In the genomic region with DNA sequence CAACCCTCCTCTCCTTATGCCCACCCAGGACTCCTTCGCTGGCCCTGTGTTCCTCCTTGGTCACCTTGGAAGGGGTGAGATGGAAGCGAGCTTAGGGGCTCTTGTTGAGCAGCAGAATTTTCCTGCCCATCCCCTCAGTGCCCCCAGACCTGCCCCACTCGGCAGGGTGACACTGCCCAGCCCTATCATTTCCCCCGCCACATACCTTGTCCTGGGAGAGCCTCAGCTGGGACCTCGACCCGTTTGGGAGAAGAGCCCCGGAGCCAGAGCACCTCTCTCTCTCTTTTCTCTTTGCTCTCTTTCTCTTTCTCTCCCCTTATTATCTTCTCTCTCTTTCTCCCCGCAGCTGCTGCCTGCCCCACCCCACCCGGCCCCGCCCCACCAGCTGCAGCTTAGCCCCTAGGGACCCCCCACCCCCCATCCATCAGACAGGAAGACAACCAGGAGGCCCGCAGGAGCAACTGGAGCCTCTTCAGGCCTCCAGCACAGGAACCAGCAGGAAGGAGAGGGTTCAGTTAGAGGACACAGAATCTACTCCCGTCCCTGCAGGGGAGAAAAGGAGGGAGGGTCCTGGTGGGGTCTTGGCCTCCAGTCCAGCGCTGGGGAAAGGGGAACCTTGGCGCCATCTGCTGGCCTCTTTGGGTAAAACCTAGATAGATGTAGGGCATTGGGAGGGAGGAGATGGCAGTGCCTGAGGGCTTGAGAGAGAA, we compare ENCODE assay signal across 8 cellular contexts. TPM values are rescaled to one million over a fixed set of nuclear protein-coding genes. Genes with fewer than 3 reads are reported as not detected.
DNase-seq lines count a peak whose midpoint lies in the region; ATAC-seq and TF ChIP-seq lines count a peak whose summit lies in the region.

No MANE protein-coding gene starts in this region.

- POLR2A ChIA-PET in CD4-positive, alpha-beta memory T cell (lab: Charles Lee; ENCODE audit: partially characterized antibody), result no interaction called here

- H3K27ac ChIP-seq in CD4-positive, alpha-beta memory T cell (ENCODE audit: low read depth, low read length), result no peak overlapping the region
- H3K27ac ChIP-seq in esophagus squamous epithelium, result no peak overlapping the region

- peaks cover 10% of the 10 kb centered on the region for H3K4me1 ChIP-seq in CD4-positive, alpha-beta memory T cell (ENCODE audit: insufficient read depth, low read length)
- H3K4me1 ChIP-seq in NT2/D1 (ENCODE audit: insufficient read depth, insufficient read length) (peaks cover 27% of the 10 kb centered on the region), esophagus squamous epithelium (peaks cover 10 to 33% (median 13%) of the 10 kb centered on the region in 3 donors)

- H3K4me1 Mint-ChIP-seq in CD4-positive, alpha-beta memory T cell, result peaks cover 10 to 30% (median 17%) of the 10 kb centered on the region in 4 donors
- peaks cover 11 to 21% of the 10 kb centered on the region in 2 donors for H3K4me1 Mint-ChIP-seq in natural killer cell treated with Interleukin-12 subunit alpha and Interleukin-12 subunit beta and Interleukin-15 and Interleukin-18, amount 100 ng/mL, for 72 hours (ENCODE audit: low read depth in 2 of 2)

- H3K27ac Mint-ChIP-seq in CD4-positive, alpha-beta memory T cell, result no peak overlapping the region
- no peak overlapping the region for H3K27ac Mint-ChIP-seq in natural killer cell treated with Interleukin-12 subunit alpha and Interleukin-12 subunit beta and Interleukin-15 and Interleukin-18, amount 100 ng/mL, for 72 hours

- intact Hi-C loops in CD4-positive, alpha-beta memory T cell (cut with micrococcal nuclease), result loop anchor here (2.0 to 5.0 kb wide), 2 partner anchors 100 to 472 kb away; no protein-coding TSS in a partner anchor
- intact Hi-C loops in esophagus squamous epithelium (cut with DNase I), result loop anchor here (10.0 kb wide), 1 partner anchor 158 kb away; no protein-coding TSS in a partner anchor

- CTCF ChIA-PET in CD4-positive, alpha-beta memory T cell (lab: Charles Lee; ENCODE audit: partially characterized antibody), result interaction anchor here (0.5 to 4.7 kb wide), 14 partner anchors 9 to 163 kb away, joined by 3 to 41 read pairs (median 4); no protein-coding TSS in a partner anchor

- H3K27me3 ChIP-seq in CD4-positive, alpha-beta memory T cell (ENCODE audit: insufficient read depth, low read length), result peaks cover 12% of the 10 kb centered on the region
- H3K27me3 ChIP-seq in NT2/D1 (ENCODE audit: insufficient read depth, insufficient read length) (peaks cover 32% of the 10 kb centered on the region), esophagus squamous epithelium (peaks cover 0 to 65% (median 4%) of the 10 kb centered on the region in 4 donors)

- TF ChIP-seq POLR2A in esophagus squamous epithelium (IDR thresholded peaks at IDR 0.05), result no peak

- DNase-seq in CD4-positive, alpha-beta memory T cell, result peak; percentile 38 to 57 (median 51)
- DNase-seq in HT1080 (ENCODE audit: low read depth) (peak; percentile 50), NT2/D1 (ENCODE audit: low read depth, low spot score) (peak; percentile 93), activated T-cell treated with anti-CD3 and anti-CD28 coated beads for 1 hour (ENCODE audit: low read depth) (peak; percentile 59), esophagus squamous epithelium (lab: John Stamatoyannopoulos, UW) (no peak)
- no peak for DNase-seq in natural killer cell treated with Interleukin-12 subunit alpha and Interleukin-12 subunit beta and Interleukin-15 and Interleukin-18, amount 100 ng/mL, for 72 hours (ENCODE audit: low spot score)
- DNase-seq in stimulated activated naive CD4-positive, alpha-beta T cell treated with Interleukin-2 at 50 U/mL for 16 hours (lab: John Stamatoyannopoulos, UW), result peak; percentile 41

- ATAC-seq in natural killer cell treated with Interleukin-12 subunit alpha and Interleukin-12 subunit beta and Interleukin-15 and Interleukin-18, amount 100 ng/mL, for 72 hours, result peak; percentile 53 to 68
- no peak for ATAC-seq in HG02588 (IDR thresholded peaks at IDR 0.05; ENCODE audit: unreplicated experiment)

- H3K9ac ChIP-seq in NT2/D1 (ENCODE audit: insufficient read length, low read depth), result no peak overlapping the region

- H3K4me3 ChIP-seq in CD4-positive, alpha-beta memory T cell (ENCODE audit: low read length in 2 of 2), result no peak overlapping the region
- H3K4me3 ChIP-seq in NT2/D1 (ENCODE audit: insufficient read length, low read depth) (peak overlapping the region; percentile 16), esophagus squamous epithelium (peak overlapping the region in 1 of 4 donors; percentile 15)

- no peaks in the 10 kb centered on the region for H3K36me3 ChIP-seq in CD4-positive, alpha-beta memory T cell (ENCODE audit: insufficient read depth, low read length)
- no peaks in the 10 kb centered on the region for H3K36me3 ChIP-seq in NT2/D1 (ENCODE audit: insufficient read depth, insufficient read length, low read length)
- H3K36me3 ChIP-seq in esophagus squamous epithelium, result peaks cover 0 to 6% (median 0%) of the 10 kb centered on the region in 3 donors

- peaks cover 37 to 46% of the 10 kb centered on the region in 2 donors for H3K27me3 Mint-ChIP-seq in CD4-positive, alpha-beta memory T cell
- peaks cover 33 to 34% of the 10 kb centered on the region in 2 donors for H3K27me3 Mint-ChIP-seq in natural killer cell treated with Interleukin-12 subunit alpha and Interleukin-12 subunit beta and Interleukin-15 and Interleukin-18, amount 100 ng/mL, for 72 hours

- H3K4me3 Mint-ChIP-seq in CD4-positive, alpha-beta memory T cell, result no peak overlapping the region
- H3K4me3 Mint-ChIP-seq in natural killer cell treated with Interleukin-12 subunit alpha and Interleukin-12 subunit beta and Interleukin-15 and Interleukin-18, amount 100 ng/mL, for 72 hours, result no peak overlapping the region

- peak; percentile 62 to 79 (median 69) for TF ChIP-seq CTCF in esophagus squamous epithelium (IDR thresholded peaks at IDR 0.05)

- peaks cover 0 to 15% of the 10 kb centered on the region in 2 donors for H3K36me3 Mint-ChIP-seq in CD4-positive, alpha-beta memory T cell
- no peaks in the 10 kb centered on the region for H3K36me3 Mint-ChIP-seq in natural killer cell treated with Interleukin-12 subunit alpha and Interleukin-12 subunit beta and Interleukin-15 and Interleukin-18, amount 100 ng/mL, for 72 hours

- H3K9me3 Mint-ChIP-seq in CD4-positive, alpha-beta memory T cell, result peaks cover 0 to 2% (median 0%) of the 10 kb centered on the region in 8 donors
- no peaks in the 10 kb centered on the region for H3K9me3 Mint-ChIP-seq in natural killer cell treated with Interleukin-12 subunit alpha and Interleukin-12 subunit beta and Interleukin-15 and Interleukin-18, amount 100 ng/mL, for 72 hours

- WGBS in esophagus squamous epithelium, 2 donors, result 29 to 37% methylated on average over 7 to 9 of the region's 14 CpGs

- no peaks in the 10 kb centered on the region for H3K9me3 ChIP-seq in CD4-positive, alpha-beta memory T cell (ENCODE audit: control insufficient read depth in 1 of 2, low read length in 2 of 2)
- no peaks in the 10 kb centered on the region for H3K9me3 ChIP-seq in NT2/D1 (ENCODE audit: insufficient read depth, low read length)
- no peaks in the 10 kb centered on the region for H3K9me3 ChIP-seq in esophagus squamous epithelium

RNA-seq across cellular contexts. Expression of a gene that starts 1.6 kb away (rescaled TPM):
- not detected for total RNA-seq in CD4-positive, alpha-beta memory T cell
- not detected for polyA plus RNA-seq in CD4-positive, alpha-beta memory T cell
- 1.4 TPM in 1 of 2 replicates, not detected in the other for total RNA-seq in HT1080 (2014; rRNA removed; shearing (Covaris generic))
- 0.64 and 0.88 TPM in 2 replicates for polyA plus RNA-seq in HT1080 (2015; cell fraction: cytosol; rRNA removed)
- polyA plus RNA-seq in HT1080 (2015; cell fraction: nucleus; rRNA removed), result 0.92 and 1.6 TPM in 2 replicates
- under 1 TPM in 2 of 4 donors, not detected in 2; 0.44 to 0.76 TPM for total RNA-seq in esophagus squamous epithelium
- not detected for total RNA-seq in natural killer cell treated with Interleukin-12 subunit alpha and Interleukin-12 subunit beta and Interleukin-15 and Interleukin-18, amount 100 ng/mL, for 72 hours

RNA-seq across cellular contexts. Expression of a gene that starts 13.9 kb away (rescaled TPM):
- total RNA-seq in CD4-positive, alpha-beta memory T cell, result under 1 TPM in 1 of 2 experiments, not detected in 1; 0.70 TPM
- not detected for polyA plus RNA-seq in CD4-positive, alpha-beta memory T cell
- total RNA-seq in HT1080 (2014; rRNA removed; shearing (Covaris generic)), result not detected in 2 replicates
- polyA plus RNA-seq in HT1080 (2015; cell fraction: cytosol; rRNA removed), result not detected in 2 replicates
- polyA plus RNA-seq in HT1080 (2015; cell fraction: nucleus; rRNA removed), result not detected in 2 replicates
- total RNA-seq in esophagus squamous epithelium, result not detected
- total RNA-seq in natural killer cell treated with Interleukin-12 subunit alpha and Interleukin-12 subunit beta and Interleukin-15 and Interleukin-18, amount 100 ng/mL, for 72 hours, result under 1 TPM in 1 of 2 donors, not detected in 1; 0.38 TPM

RNA-seq across cellular contexts. Expression of a gene that starts 28.8 kb away (rescaled TPM):
- not detected for total RNA-seq in CD4-positive, alpha-beta memory T cell
- not detected for polyA plus RNA-seq in CD4-positive, alpha-beta memory T cell
- 43.7 and 47.4 TPM in 2 replicates for total RNA-seq in HT1080 (2014; rRNA removed; shearing (Covaris generic))
- polyA plus RNA-seq in HT1080 (2015; cell fraction: cytosol; rRNA removed), result 49.7 and 75.8 TPM in 2 replicates
- polyA plus RNA-seq in HT1080 (2015; cell fraction: nucleus; rRNA removed), result 17.2 and 19.0 TPM in 2 replicates
- total RNA-seq in esophagus squamous epithelium, result 100 to 1,000 TPM; 151 to 255 (median 178) TPM
- 1 to 10 TPM; 2.5 to 5.9 TPM for total RNA-seq in natural killer cell treated with Interleukin-12 subunit alpha and Interleukin-12 subunit beta and Interleukin-15 and Interleukin-18, amount 100 ng/mL, for 72 hours

RNA-seq across cellular contexts. Expression of a gene that starts 54.9 kb away (rescaled TPM):
- 10 to 100 TPM; 63.2 to 65.5 TPM for total RNA-seq in CD4-positive, alpha-beta memory T cell
- 10 to 100 TPM in 1 of 2 donors, 1 to 10 TPM in 1; 6.5 to 14.0 TPM for polyA plus RNA-seq in CD4-positive, alpha-beta memory T cell
- total RNA-seq in HT1080 (2014; rRNA removed; shearing (Covaris generic)), result 16.8 TPM in 2 replicates
- polyA plus RNA-seq in HT1080 (2015; cell fraction: cytosol; rRNA removed), result 16.4 and 18.4 TPM in 2 replicates
- 53.0 and 72.8 TPM in 2 replicates for polyA plus RNA-seq in HT1080 (2015; cell fraction: nucleus; rRNA removed)
- 10 to 100 TPM in 2 of 4 donors, 1 to 10 TPM in 2; 6.5 to 20.0 (median 11.9) TPM for total RNA-seq in esophagus squamous epithelium
- 10 to 100 TPM; 31.0 to 54.9 TPM for total RNA-seq in natural killer cell treated with Interleukin-12 subunit alpha and Interleukin-12 subunit beta and Interleukin-15 and Interleukin-18, amount 100 ng/mL, for 72 hours

RNA-seq across cellular contexts. Expression of a gene that starts 55.2 kb away (rescaled TPM):
- 100 to 1,000 TPM; 110 to 114 TPM for total RNA-seq in CD4-positive, alpha-beta memory T cell
- 10 to 100 TPM; 46.6 to 70.0 TPM for polyA plus RNA-seq in CD4-positive, alpha-beta memory T cell
- 165 and 185 TPM in 2 replicates for total RNA-seq in HT1080 (2014; rRNA removed; shearing (Covaris generic))
- 163 and 164 TPM in 2 replicates for polyA plus RNA-seq in HT1080 (2015; cell fraction: cytosol; rRNA removed)
- 226 and 264 TPM in 2 replicates for polyA plus RNA-seq in HT1080 (2015; cell fraction: nucleus; rRNA removed)
- 10 to 100 TPM; 46.7 to 92.0 (median 62.3) TPM for total RNA-seq in esophagus squamous epithelium
- 100 to 1,000 TPM; 228 to 274 TPM for total RNA-seq in natural killer cell treated with Interleukin-12 subunit alpha and Interleukin-12 subunit beta and Interleukin-15 and Interleukin-18, amount 100 ng/mL, for 72 hours

Comparison
In these comparisons a context has a peak if more than half of its experiments do, and no peak if none do; other contexts are left out.
1. DNase-seq: peak in CD4-positive, alpha-beta memory T cell (5 of 5), HT1080 (single experiment), NT2/D1 (single experiment), activated T-cell treated with anti-CD3 and anti-CD28 coated beads for 1 hour (single experiment) and stimulated activated naive CD4-positive, alpha-beta T cell treated with Interleukin-2 at 50 U/mL for 16 hours (single experiment); none in esophagus squamous epithelium (single experiment) and natural killer cell treated with Interleukin-12 subunit alpha and Interleukin-12 subunit beta and Interleukin-15 and Interleukin-18, amount 100 ng/mL, for 72 hours (single experiment).